Comparison of ENCODE assay signal across 8 cellular contexts in the genomic region with DNA sequence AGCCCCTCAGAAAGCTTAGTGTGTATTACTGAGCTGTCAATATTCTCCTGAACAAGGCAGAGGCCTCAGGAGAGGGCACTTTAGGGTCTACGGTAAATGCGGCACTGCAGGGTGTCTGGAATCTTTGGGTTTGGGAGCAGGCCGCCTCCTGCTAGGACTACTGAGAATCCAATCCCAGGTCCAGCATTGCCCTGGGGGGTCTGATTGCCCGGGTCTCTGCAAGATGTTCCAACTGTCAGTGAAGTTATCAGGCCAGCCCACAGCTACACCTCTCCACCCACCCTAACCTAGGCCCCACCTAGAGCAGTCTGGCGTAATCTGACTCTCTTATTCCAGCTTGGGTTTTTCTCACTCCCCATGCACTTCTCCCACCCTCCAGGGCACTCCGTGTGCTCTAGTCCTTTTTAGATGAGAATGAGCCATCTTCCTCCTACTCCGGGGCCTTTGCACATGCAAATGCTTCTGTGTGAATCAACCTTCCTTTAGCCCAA. TPM values are rescaled to one million over a fixed set of nuclear protein-coding genes. Genes with fewer than 3 reads are reported as not detected.
DNase-seq lines count a peak whose midpoint lies in the region; ATAC-seq and TF ChIP-seq lines count a peak whose summit lies in the region.

No MANE protein-coding gene starts in this region.

- peak overlapping the region; percentile 100 for H3K27ac Mint-ChIP-seq in mesothelial cell of epicardium

- peaks cover 29% of the 10 kb centered on the region for H3K36me3 Mint-ChIP-seq in mesothelial cell of epicardium

- TF ChIP-seq POLR2A in body of pancreas (IDR thresholded peaks at IDR 0.05) (no peak), vagina (IDR thresholded peaks at IDR 0.05) (no peak)

- no peaks in the 10 kb centered on the region for H3K9me3 ChIP-seq in cardiac muscle cell (ENCODE audit: low read depth)
- no peaks in the 10 kb centered on the region for H3K9me3 ChIP-seq in body of pancreas
- no peaks in the 10 kb centered on the region for H3K9me3 ChIP-seq in vagina

- peak overlapping the region; percentile 90 for H3K4me3 Mint-ChIP-seq in mesothelial cell of epicardium

- WGBS in body of pancreas, 2 donors = 84 to 88% methylated on average over 7 of the region's 7 CpGs

- peak in 1 of 2 donors; percentile 55 for DNase-seq in cardiac muscle cell (ENCODE audit: low read depth in 1 of 2, low spot score in 1 of 2)
- no peak for DNase-seq in Right ventricle myocardium superior
- peak in 1 of 4 donors; percentile 10 for DNase-seq in body of pancreas
- DNase-seq in mesothelial cell of epicardium (ENCODE audit: low spot score in 2 of 2, unreplicated experiment in 2 of 2) = peak in 1 of 2 experiments; percentile 38
- no peak for DNase-seq in vagina (ENCODE audit: extremely low spot score in 2 of 2)
- DNase-seq in EL = no peak
- DNase-seq in NCI-H187 treated with DMSO at 0.1 percent for 48 hours (lab: John Stamatoyannopoulos, UW) = no peak

- H3K27me3 ChIP-seq in cardiac muscle cell (no peaks in the 10 kb centered on the region), body of pancreas (no peaks in the 10 kb centered on the region), vagina (no peaks in the 10 kb centered on the region)

- H3K27ac ChIP-seq in cardiac muscle cell (peak overlapping the region; percentile 98), body of pancreas (peak overlapping the region; percentile 23 to 100 (median 98)), vagina (peak overlapping the region; percentile 99)

- H3K4me3 ChIP-seq in cardiac muscle cell (no peak overlapping the region), body of pancreas (no peak overlapping the region), vagina (no peak overlapping the region)

- H3K4me1 ChIP-seq in cardiac muscle cell (ENCODE audit: low read depth) (peaks cover 19% of the 10 kb centered on the region), body of pancreas (peaks cover 14% of the 10 kb centered on the region), vagina (peaks cover 13% of the 10 kb centered on the region)

- intact Hi-C loops in Right ventricle myocardium superior (cut with DNase I) (no loop called here), body of pancreas (cut with DNase I) (no loop called here), vagina (cut with DNase I) (no loop called here)

- H3K4me1 Mint-ChIP-seq in mesothelial cell of epicardium = peaks cover 28% of the 10 kb centered on the region

- H3K36me3 ChIP-seq in cardiac muscle cell = no peaks in the 10 kb centered on the region
- H3K36me3 ChIP-seq in body of pancreas (replicated peaks in 1 of 2; ENCODE audit: insufficient read depth in 1 of 2, low read depth in 2 of 2) = no peaks in the 10 kb centered on the region
- H3K36me3 ChIP-seq in vagina = no peaks in the 10 kb centered on the region

- no peak for TF ChIP-seq CTCF in cardiac muscle cell (IDR thresholded peaks at IDR 0.05; ENCODE audit: low read depth, low read length)
- TF ChIP-seq CTCF in body of pancreas (IDR thresholded peaks at IDR 0.05) = no peak
- TF ChIP-seq CTCF in mesothelial cell of epicardium (IDR thresholded peaks at IDR 0.05; ENCODE audit: unreplicated experiment) = no peak
- TF ChIP-seq CTCF in vagina (IDR thresholded peaks at IDR 0.05) = no peak

- H3K27me3 Mint-ChIP-seq in mesothelial cell of epicardium (ENCODE audit: low read depth) = no peaks in the 10 kb centered on the region

- ATAC-seq in Right ventricle myocardium superior (ENCODE audit: poor library complexity) (no peak), body of pancreas (no peak), HG02678 (IDR thresholded peaks at IDR 0.05; ENCODE audit: unreplicated experiment) (no peak)

- peaks cover 26% of the 10 kb centered on the region for H3K9me3 Mint-ChIP-seq in mesothelial cell of epicardium

RNA-seq across cellular contexts. Expression of a gene that starts 4.4 kb away (rescaled TPM):
- total RNA-seq in cardiac muscle cell (822 and 1,327 TPM in 2 replicates), Right ventricle myocardium superior (45.5 TPM), body of pancreas (100 to 1,000 TPM; 155 to 365 TPM), mesothelial cell of epicardium (377 to 390 TPM (median 382 TPM) in 3 replicates), vagina (1,405 TPM)
- 219 and 454 TPM in 2 replicates for polyA plus RNA-seq in cardiac muscle cell
